Comparison of ENCODE assay signal across 31 cellular contexts in genomic region chr15:37528432-37528831, GRCh38.
"Had no signal": no experiment of that assay in that cellular context is flagged by ENCODE, and none has a peak within 500 bp of the region (broad histone marks: within the 10 kb centered on the region; RNA-seq: fewer than 3 reads in every experiment).

No MANE protein-coding gene starts in this region.

- H3K79me2 ChIP-seq: hepatocyte had no signal

- H3K9me3 Mint-ChIP-seq: endodermal cell had no signal

- H3K36me3 ChIP-seq: brain microvascular endothelial cell, gastroesophageal sphincter, heart right ventricle, WERI-Rb-1 had no signal

- H2AFZ ChIP-seq: hepatocyte had no signal

- H3K27ac Mint-ChIP-seq: activated B cell treated with CpG ODN at 0.5 μM for 24 hours; activated CD8-positive, alpha-beta T cell treated with anti-CD3 and anti-CD28 coated beads for 36 hours; activated naive CD8-positive, alpha-beta T cell; activated T-helper 17 cell treated with anti-CD3 and anti-CD28 coated beads, Interleukin-2, amount 50 U/mL, for 72 hours; dendritic cell treated with granulocyte-macrophage colony-stimulating factor and Interleukin-4, amounts not matched to agents 40 ng/mL and 50 ng/mL, for 4 days; endodermal cell; T-helper 2 cell treated with Interferon-gamma antibody and Interleukin-4, amounts not matched to agents 5 μg/mL and 100 μg/mL, for 36 hours had no signal

- H3K4me1 ChIP-seq: gastroesophageal sphincter, heart right ventricle had no signal

- ATAC-seq: activated CD4-positive, CD25-positive, alpha-beta regulatory T cell treated with anti-CD3 and anti-CD28 coated beads, Interleukin-2, amount 50 U/mL, for 24 hours; activated CD8-positive, alpha-beta T cell treated with anti-CD3 and anti-CD28 coated beads for 36 hours; activated T-cell treated with anti-CD3 and anti-CD28 coated beads, Interleukin-2, amount 50 U/mL, for 4 hours; activated T-helper 17 cell treated with anti-CD3 and anti-CD28 coated beads, Interleukin-2, amount 50 U/mL, for 72 hours; esophagus mucosa; gastroesophageal sphincter; heart right ventricle had no signal

- H3K27ac ChIP-seq: brain microvascular endothelial cell, coronary artery, dorsolateral prefrontal cortex, gastroesophageal sphincter, heart right ventricle, hepatocyte, WERI-Rb-1 had no signal

- H3K9me3 ChIP-seq: gastroesophageal sphincter had no signal

- H3K4me3 ChIP-seq: coronary artery, dorsolateral prefrontal cortex, gastroesophageal sphincter, heart right ventricle, hepatocyte had no signal

- DNase-seq: activated B cell treated with CpG ODN at 0.5 μM for 24 hours; activated CD4-positive, alpha-beta T cell treated with anti-CD3 and anti-CD28 coated beads for 48 hours; activated CD4-positive, alpha-beta T cell treated with anti-CD3 and anti-CD28 coated beads, Interleukin-2, amount 50 U/mL, for 1 hour; activated CD4-positive, alpha-beta T cell treated with anti-CD3 and anti-CD28 coated beads, Interleukin-2, amount 50 U/mL, for 48 hours; activated CD8-positive, alpha-beta memory T cell treated with anti-CD3 and anti-CD28 coated beads for 24 hours; activated CD8-positive, alpha-beta T cell treated with anti-CD3 and anti-CD28 coated beads for 36 hours; activated effector memory CD4-positive, alpha-beta T cell treated with Interleukin-2 at 50 U/mL for 16 hours; activated gamma-delta T cell treated with Interleukin-2 at 50 U/mL for 16 hours; activated naive CD4-positive, alpha-beta T cell treated with anti-CD3 and anti-CD28 coated beads, Interleukin-2, amount 50 U/mL, for 16 hours; activated naive CD4-positive, alpha-beta T cell treated with Interleukin-2 at 50 U/mL for 16 hours; activated T-cell treated with anti-CD3 and anti-CD28 coated beads, Interleukin-2, amount 50 U/mL, for 4 hours; amniotic stem cell; anterior cingulate cortex; brain microvascular endothelial cell; dorsolateral prefrontal cortex; effector memory CD4-positive, alpha-beta T cell; endodermal cell; foreskin fibroblast; heart right ventricle; T1000; WERI-Rb-1 had no signal

- H3K36me3 Mint-ChIP-seq: activated naive CD8-positive, alpha-beta T cell had no signal

- H3K27me3 ChIP-seq: brain microvascular endothelial cell, dorsolateral prefrontal cortex, gastroesophageal sphincter, heart right ventricle, hepatocyte had no signal

- H3K4me1 Mint-ChIP-seq: activated B cell treated with CpG ODN at 0.5 μM for 24 hours; activated T-helper 17 cell treated with anti-CD3 and anti-CD28 coated beads, Interleukin-2, amount 50 U/mL, for 72 hours; central memory CD8-positive, alpha-beta T cell; endodermal cell had no signal

- H3K27me3 Mint-ChIP-seq: activated B cell treated with CpG ODN at 0.5 μM for 24 hours; central memory CD8-positive, alpha-beta T cell; dendritic cell treated with granulocyte-macrophage colony-stimulating factor and Interleukin-4, amounts not matched to agents 40 ng/mL and 50 ng/mL, for 4 days had no signal

- H3K4me2 ChIP-seq: hepatocyte had no signal

- H3K4me3 Mint-ChIP-seq: activated B cell treated with CpG ODN at 0.5 μM for 24 hours; activated CD8-positive, alpha-beta T cell treated with anti-CD3 and anti-CD28 coated beads for 36 hours; activated naive CD8-positive, alpha-beta T cell; activated T-cell treated with anti-CD3 and anti-CD28 coated beads, Interleukin-2, amount 50 U/mL, for 4 hours; activated T-helper 17 cell treated with anti-CD3 and anti-CD28 coated beads, Interleukin-2, amount 50 U/mL, for 72 hours; central memory CD8-positive, alpha-beta T cell; dendritic cell treated with granulocyte-macrophage colony-stimulating factor and Interleukin-4, amounts not matched to agents 40 ng/mL and 50 ng/mL, for 4 days; endodermal cell; T-helper 2 cell treated with Interferon-gamma antibody and Interleukin-4, amounts not matched to agents 5 μg/mL and 100 μg/mL, for 36 hours had no signal
